In the genomic region with DNA sequence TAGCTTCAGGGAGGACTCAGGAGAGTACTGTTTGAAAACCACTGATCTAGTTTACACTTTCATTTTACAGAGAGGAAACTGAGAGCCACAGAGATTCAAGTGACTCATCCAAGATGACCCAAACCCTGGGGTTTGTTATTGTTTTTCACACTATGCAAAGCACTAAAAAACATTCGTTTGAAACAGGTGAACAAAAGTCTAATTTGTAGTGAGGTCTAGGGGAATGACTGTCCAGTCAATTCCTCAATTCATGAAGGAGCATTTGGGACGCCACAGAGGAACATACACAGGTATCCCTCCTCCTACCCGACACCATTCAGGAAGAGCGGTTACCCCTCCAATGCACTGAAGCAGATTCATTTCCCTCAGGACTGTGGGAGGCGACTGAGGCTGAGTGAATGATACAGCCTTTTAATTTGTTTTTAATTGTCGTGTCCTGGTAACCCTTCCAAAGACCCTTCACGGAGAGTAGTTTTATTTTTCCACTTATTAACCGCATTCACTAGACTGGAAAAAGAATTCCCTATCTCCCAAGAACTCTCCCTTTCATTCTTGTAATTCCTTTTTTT, we compare ENCODE assay signal across 8 cellular contexts. TPM values are rescaled to one million over a fixed set of nuclear protein-coding genes. Genes with fewer than 3 reads are reported as not detected.
DNase-seq lines count a peak whose midpoint lies in the region; ATAC-seq lines count a peak whose summit lies in the region.

No MANE protein-coding gene starts in this region.

- peak; percentile 43 to 95 for ATAC-seq in activated naive CD4-positive, alpha-beta T cell treated with anti-CD3 and anti-CD28 coated beads, Interleukin-2, amount 50 U/mL, for 72 hours
- ATAC-seq in HG03103 (IDR thresholded peaks at IDR 0.05; ENCODE audit: low read depth, unreplicated experiment) = peak; percentile 97

- peak overlapping the region; percentile 81 for H3K9ac ChIP-seq in mesenchymal stem cell (ENCODE audit: low read length)

- no peak overlapping the region for H3K23ac ChIP-seq in mesenchymal stem cell (ENCODE audit: low read length in 2 of 2)

- no peak overlapping the region for H3K18ac ChIP-seq in mesenchymal stem cell (ENCODE audit: low read depth in 1 of 2, low read length in 2 of 2)

- H3K4me2 ChIP-seq in mesenchymal stem cell (ENCODE audit: low read length, poor library complexity, severe bottlenecking) = peak overlapping the region; percentile 64

- no peak for DNase-seq in activated naive CD4-positive, alpha-beta T cell treated with anti-CD3 and anti-CD28 coated beads, Interleukin-2, amount 50 U/mL, for 72 hours (ENCODE audit: low spot score in 2 of 2)
- DNase-seq in activated naive CD4-positive, alpha-beta T cell (lab: John Stamatoyannopoulos, UW) = no peak
- peak; percentile 76 for DNase-seq in mesenchymal stem cell
- no peak for DNase-seq in NCI-H2029 treated with DMSO at 0.1 percent for 48 hours (lab: John Stamatoyannopoulos, UW)
- DNase-seq in RKO (ENCODE audit: low spot score) = no peak
- no peak for DNase-seq in mucosa of gallbladder (ENCODE audit: low spot score)

- H3K4me1 ChIP-seq in mesenchymal stem cell (ENCODE audit: control insufficient read depth, insufficient read depth, low read depth, low read length) = peaks cover 14% of the 10 kb centered on the region

- H4K91ac ChIP-seq in mesenchymal stem cell (ENCODE audit: low read length) = no peak overlapping the region

- H4K8ac ChIP-seq in mesenchymal stem cell (ENCODE audit: low read length) = peak overlapping the region; percentile 79

- peak overlapping the region; percentile 22 for H3K27ac ChIP-seq in angular gyrus (ENCODE audit: low read depth, low read length)
- peak overlapping the region; percentile 90 for H3K27ac ChIP-seq in mesenchymal stem cell (ENCODE audit: low read length, poor library complexity, severe bottlenecking)

- peak overlapping the region in 1 of 2 donors; percentile 24 for H3K27ac Mint-ChIP-seq in activated naive CD4-positive, alpha-beta T cell treated with anti-CD3 and anti-CD28 coated beads, Interleukin-2, amount 50 U/mL, for 72 hours

- peak overlapping the region; percentile 35 for H2AK5ac ChIP-seq in mesenchymal stem cell (ENCODE audit: low read length, severe bottlenecking)

- peaks cover 0 to 8% of the 10 kb centered on the region in 2 donors for H3K9me3 Mint-ChIP-seq in activated naive CD4-positive, alpha-beta T cell treated with anti-CD3 and anti-CD28 coated beads, Interleukin-2, amount 50 U/mL, for 72 hours

- H3K36me3 ChIP-seq in mesenchymal stem cell (ENCODE audit: control insufficient read depth in 1 of 2, insufficient read depth in 2 of 2, low read depth in 1 of 2, low read length in 2 of 2) = no peaks in the 10 kb centered on the region

- H2BK5ac ChIP-seq in mesenchymal stem cell (ENCODE audit: low read depth, low read length, poor library complexity, severe bottlenecking) = no peak overlapping the region

- H2BK120ac ChIP-seq in mesenchymal stem cell (ENCODE audit: low read depth, low read length) = no peak overlapping the region

- H3K4me3 ChIP-seq in mesenchymal stem cell (ENCODE audit: insufficient read depth in 1 of 2, low read depth in 1 of 2, low read length in 2 of 2) = peak overlapping the region in 1 of 2 experiments; percentile 72

- peaks cover 5% of the 10 kb centered on the region for H3K9me3 ChIP-seq in mesenchymal stem cell (ENCODE audit: control insufficient read depth, low read length)

- H2AFZ ChIP-seq in mesenchymal stem cell (ENCODE audit: low read depth, low read length) = no peak overlapping the region

- no peaks in the 10 kb centered on the region for H3K27me3 ChIP-seq in mesenchymal stem cell (ENCODE audit: control insufficient read depth in 1 of 2, insufficient read depth in 1 of 2, low read length in 2 of 2)

- no peak overlapping the region for H2BK15ac ChIP-seq in mesenchymal stem cell (ENCODE audit: low read depth, poor library complexity, severe bottlenecking)

- no peak overlapping the region for H3K14ac ChIP-seq in mesenchymal stem cell (ENCODE audit: low read length in 2 of 2)

- no peaks in the 10 kb centered on the region for H3K79me1 ChIP-seq in mesenchymal stem cell (replicated peaks; ENCODE audit: low read length, poor library complexity, severe bottlenecking)

- H3K36me3 Mint-ChIP-seq in activated naive CD4-positive, alpha-beta T cell treated with anti-CD3 and anti-CD28 coated beads, Interleukin-2, amount 50 U/mL, for 72 hours = peaks cover 10% of the 10 kb centered on the region in 2 donors

- H3K4ac ChIP-seq in mesenchymal stem cell (ENCODE audit: low read depth in 1 of 2, low read length in 2 of 2) = no peak overlapping the region

- WGBS in mesenchymal stem cell = 68% methylated on average over 6 of the region's 8 CpGs

- peak overlapping the region in 1 of 2 experiments; percentile 68 for H2BK12ac ChIP-seq in mesenchymal stem cell (ENCODE audit: low read length in 2 of 2)

RNA-seq across cellular contexts. Expression of a gene that starts 30.3 kb away (rescaled TPM):
- total RNA-seq in activated naive CD4-positive, alpha-beta T cell treated with anti-CD3 and anti-CD28 coated beads, Interleukin-2, amount 50 U/mL, for 72 hours = under 1 TPM in 1 of 2 donors, not detected in 1; 0.27 TPM
- polyA plus RNA-seq in mesenchymal stem cell (2013, experiment 1 of 2) = not detected
- not detected for polyA plus RNA-seq in mesenchymal stem cell (2013, experiment 2 of 2)
- total RNA-seq in mucosa of gallbladder = 0.98 TPM

RNA-seq across cellular contexts. Expression of a gene that starts 52.1 kb away (rescaled TPM):
- 1 to 10 TPM; 1.1 to 3.2 TPM for total RNA-seq in activated naive CD4-positive, alpha-beta T cell treated with anti-CD3 and anti-CD28 coated beads, Interleukin-2, amount 50 U/mL, for 72 hours
- 0.32 TPM for polyA plus RNA-seq in mesenchymal stem cell (2013, experiment 1 of 2)
- polyA plus RNA-seq in mesenchymal stem cell (2013, experiment 2 of 2) = 0.23 TPM
- 16.6 TPM for total RNA-seq in mucosa of gallbladder
